7 cellular contexts compared by ENCODE assay signal in genomic region chr11:64230985-64231365, GRCh38. TPM values are rescaled to one million over a fixed set of nuclear protein-coding genes. Genes with fewer than 3 reads are reported as not detected.
A peak's percentile ranks its signal among the peaks of the same experiment; 100 is the strongest.
DNase-seq lines count a peak whose midpoint lies in the region; ATAC-seq and TF ChIP-seq lines count a peak whose summit lies in the region.

No MANE protein-coding gene starts in this region.

- no peaks in the 10 kb centered on the region for H3K36me3 ChIP-seq in HCT116 (ENCODE audit: control insufficient read depth in 1 of 2, insufficient read depth in 2 of 2, low read length in 2 of 2)
- peaks cover 34% of the 10 kb centered on the region for H3K36me3 ChIP-seq in SJSA1
- H3K36me3 ChIP-seq in skeletal muscle tissue (ENCODE audit: control insufficient read depth in 3 of 3, insufficient read depth in 3 of 3, low read length in 3 of 3), result peaks cover 0 to 5% (median 4%) of the 10 kb centered on the region in 3 donors

- CTCF ChIA-PET in HCT116 (lab: Charles Lee), result no interaction called here

- BruUV-seq in HCT116 (replicated peaks; lab: Mats Ljungman, UMichigan), result no TSS peak

- H3K9ac ChIP-seq in HCT116 (ENCODE audit: low read length), result peak overlapping the region; percentile 88
- peak overlapping the region; percentile 87 to 94 (median 90) for H3K9ac ChIP-seq in skeletal muscle tissue (ENCODE audit: low read depth in 1 of 3, low read length in 3 of 3)

- H3K4me1 ChIP-seq in HCT116 (ENCODE audit: control insufficient read depth in 1 of 2, insufficient read depth in 2 of 2, low read length in 2 of 2) (peaks cover 30 to 71% of the 10 kb centered on the region in 2 experiments), SJSA1 (replicated peaks) (peaks cover 47% of the 10 kb centered on the region), skeletal muscle tissue (ENCODE audit: control insufficient read depth in 3 of 3, insufficient read depth in 3 of 3, low read length in 3 of 3) (peaks cover 43 to 52% (median 46%) of the 10 kb centered on the region in 3 donors)

- H3K27ac ChIP-seq in HCT116 (ENCODE audit: low read depth, low read length) (peak overlapping the region; percentile 61), SJSA1 (peak overlapping the region; percentile 35), skeletal muscle tissue (ENCODE audit: low read depth, low read length) (peak overlapping the region; percentile 92)

- peaks cover 20% of the 10 kb centered on the region for H3K79me2 ChIP-seq in HCT116 (ENCODE audit: insufficient read depth, low read length)

- H3K4me2 ChIP-seq in HCT116 (ENCODE audit: low read length), result peak overlapping the region; percentile 99

- no peak for TF ChIP-seq CTCF in HCT116 (IDR thresholded peaks at IDR 0.05 in 2 of 3, conservative IDR thresholded peaks at IDR 0.05 in 1 of 3; ENCODE audit: borderline replicate concordance in 1 of 3, insufficient read depth in 1 of 3, low read depth in 2 of 3, low read length in 2 of 3)
- TF ChIP-seq CTCF in fibroblast of mammary gland (conservative IDR thresholded peaks at IDR 0.05; ENCODE audit: control insufficient read depth, insufficient read depth, low read depth, low read length), result no peak

- POLR2A ChIA-PET in HCT116 (lab: Charles Lee), result interaction anchor here (1.1 to 3.1 kb wide), 3 partner anchors 8 to 52 kb away, joined by 3 to 11 read pairs (median 4); partner anchors contain the start of gene FKBP2

- no peak for ATAC-seq in HCT116

- TF ChIP-seq POLR2A in HCT116 (IDR thresholded peaks at IDR 0.05; ENCODE audit: borderline replicate concordance, extremely low read depth, insufficient read depth, insufficient read length), result no peak

- H3K27me3 ChIP-seq in HCT116 (ENCODE audit: insufficient read depth, low read length) (no peaks in the 10 kb centered on the region), SJSA1 (replicated peaks) (no peaks in the 10 kb centered on the region), skeletal muscle tissue (ENCODE audit: control insufficient read depth in 3 of 3, insufficient read depth in 3 of 3, low read length in 3 of 3) (no peaks in the 10 kb centered on the region)

- H4K20me1 ChIP-seq in HCT116 (ENCODE audit: insufficient read depth), result no peaks in the 10 kb centered on the region

- no peak for TF ChIP-seq RAD21 in HCT116 (IDR thresholded peaks at IDR 0.05; ENCODE audit: low read depth)

- DNase-seq in HCT116 (ENCODE audit: low read depth, low spot score), result no peak
- DNase-seq in SJSA1 (ENCODE audit: low read depth in 1 of 2, low spot score in 2 of 2), result no peak
- no peak for DNase-seq in fibroblast of mammary gland (ENCODE audit: low read depth)
- DNase-seq in foreskin melanocyte, result no peak
- no peak for DNase-seq in posterior vena cava (ENCODE audit: low spot score)
- DNase-seq in NCI-H774 (lab: John Stamatoyannopoulos, UW), result no peak

- H3K9me2 ChIP-seq in HCT116 (ENCODE audit: insufficient read depth), result no peaks in the 10 kb centered on the region

- no peak overlapping the region for H2AFZ ChIP-seq in HCT116 (ENCODE audit: low read depth, low read length, poor library complexity, severe bottlenecking)

- intact Hi-C loops in HCT116 (cut with micrococcal nuclease), result no loop called here
- intact Hi-C loops in posterior vena cava (cut with DNase I), result no loop called here

- RAD21 ChIA-PET in HCT116 (lab: Charles Lee; ENCODE audit: low non-redundant PET in 1 of 2, low total read pairs in 2 of 2, uncharacterized antibody in 2 of 2, unreplicated experiment in 2 of 2), result no interaction called here

- peak overlapping the region; percentile 71 to 89 for H3K4me3 ChIP-seq in HCT116 (replicated peaks in 1 of 2; ENCODE audit: low read depth in 1 of 2, low read length in 2 of 2)
- peak overlapping the region; percentile 66 for H3K4me3 ChIP-seq in SJSA1
- peak overlapping the region; percentile 61 for H3K4me3 ChIP-seq in fibroblast of mammary gland (ENCODE audit: control insufficient read depth, low read depth, low read length)
- peak overlapping the region; percentile 74 to 87 (median 80) for H3K4me3 ChIP-seq in skeletal muscle tissue (ENCODE audit: low read length in 3 of 3)

- no peaks in the 10 kb centered on the region for H3K9me3 ChIP-seq in HCT116 (ENCODE audit: control insufficient read depth in 1 of 2, insufficient read depth in 1 of 2, low read depth in 1 of 2, low read length in 2 of 2)
- 0 out of 2 replicates have a peak, but pooled peaks cover 5% of the 10 kb centered on the region for H3K9me3 ChIP-seq in SJSA1 (replicated peaks)
- H3K9me3 ChIP-seq in skeletal muscle tissue (ENCODE audit: control insufficient read depth in 3 of 3, low read length in 3 of 3), result no peaks in the 10 kb centered on the region

TF ChIP-seq in HCT116, 20 proteins besides CTCF, POLR2A, EP300 and RAD21:
- TF ChIP-seq MAX (IDR thresholded peaks at IDR 0.05) (no peak), TCF7L2 (IDR thresholded peaks at IDR 0.05; ENCODE audit: borderline replicate concordance, extremely low read depth, insufficient read depth, insufficient read length) (no peak), EGR1 (IDR thresholded peaks at IDR 0.05; ENCODE audit: low read depth) (no peak), ZBTB33 (IDR thresholded peaks at IDR 0.05; ENCODE audit: extremely low read depth, insufficient replicate concordance, low read length) (no peak), YY1 (IDR thresholded peaks at IDR 0.05; ENCODE audit: extremely low read depth, insufficient replicate concordance, low read depth, low read length) (no peak), SP1 (IDR thresholded peaks at IDR 0.05; ENCODE audit: low read depth) (no peak)

RNA-seq across cellular contexts. Expression of gene DNAJC4, which starts 0.6 kb away (rescaled TPM):
- total RNA-seq in HCT116 (2021; ENCODE audit: unreplicated experiment) (25.8 TPM), skeletal muscle tissue (18.8 TPM), posterior vena cava (10 to 100 TPM; 16.1 to 21.3 TPM)
- polyA plus RNA-seq in HCT116 (2012), result 31.7 and 34.5 TPM in 2 replicates
- total RNA-seq in SJSA1 (2014; rRNA removed; shearing (Covaris generic)), result 2.7 and 11.9 TPM in 2 replicates

RNA-seq across cellular contexts. Expression of gene VEGFB, which starts 3.4 kb away (rescaled TPM):
- total RNA-seq in HCT116 (2021; ENCODE audit: unreplicated experiment) (47.5 TPM), skeletal muscle tissue (24.5 TPM), posterior vena cava (100 to 1,000 TPM; 163 to 190 TPM)
- polyA plus RNA-seq in HCT116 (2012), result 30.4 and 37.7 TPM in 2 replicates
- 13.0 and 17.2 TPM in 2 replicates for total RNA-seq in SJSA1 (2014; rRNA removed; shearing (Covaris generic))

RNA-seq across cellular contexts. Expression of gene NUDT22, which starts 4.9 kb away (rescaled TPM):
- total RNA-seq in HCT116 (2021; ENCODE audit: unreplicated experiment) (70.9 TPM), skeletal muscle tissue (17.2 TPM), posterior vena cava (10 to 100 TPM; 35.8 to 41.1 TPM)
- polyA plus RNA-seq in HCT116 (2012), result 75.6 and 77.1 TPM in 2 replicates
- total RNA-seq in SJSA1 (2014; rRNA removed; shearing (Covaris generic)), result 81.5 and 152 TPM in 2 replicates

RNA-seq across cellular contexts. Expression of gene TRPT1, which starts 5.0 kb away (rescaled TPM):
- total RNA-seq in HCT116 (2021; ENCODE audit: unreplicated experiment), result 43.2 TPM
- polyA plus RNA-seq in HCT116 (2012), result 79.7 and 85.3 TPM in 2 replicates
- 49.4 and 50.2 TPM in 2 replicates for total RNA-seq in SJSA1 (2014; rRNA removed; shearing (Covaris generic))
- 53.2 TPM for total RNA-seq in skeletal muscle tissue
- total RNA-seq in posterior vena cava, result 10 to 100 TPM; 19.9 to 21.9 TPM

RNA-seq across cellular contexts. Expression of gene FKBP2, which starts 9.9 kb away (rescaled TPM):
- total RNA-seq in HCT116 (2021; ENCODE audit: unreplicated experiment) (69.2 TPM), skeletal muscle tissue (26.1 TPM), posterior vena cava (10 to 100 TPM; 50.6 to 56.7 TPM)
- 140 and 147 TPM in 2 replicates for polyA plus RNA-seq in HCT116 (2012)
- total RNA-seq in SJSA1 (2014; rRNA removed; shearing (Covaris generic)), result 73.4 and 228 TPM in 2 replicates

Comparison
In these comparisons a context has a peak if more than half of its experiments do, and no peak if none do; other contexts are left out.
1. H3K27ac ChIP-seq: peak in every context shown above with its lines; median percentile 92 in skeletal muscle tissue; 61 in HCT116; 35 in SJSA1.